ENCODE assay signal across 8 cellular contexts in genomic region chr4:108695062-108695461, GRCh38.
"Had no signal": no experiment of that assay in that cellular context is flagged by ENCODE, and none has a peak within 500 bp of the region (broad histone marks: within the 10 kb centered on the region; RNA-seq: fewer than 3 reads in every experiment).

No MANE protein-coding gene starts in this region.

- H2AFZ ChIP-seq: GM23248 had no signal

- H3K36me3 ChIP-seq: HAP-1 had no signal

- FAIRE-seq: HepG2 had no signal

- H3K27ac ChIP-seq: GM23248, HL-60 had no signal

- ATAC-seq: HCT116, HepG2 had no signal

- H3K9me3 ChIP-seq: HAP-1 had no signal

- DNase-seq: GM23248, GOT3, H7, KG1 had no signal

- H3K9ac ChIP-seq: GM23248 had no signal

- H3K4me3 ChIP-seq: GM23248, HAP-1 had no signal
